ENCODE assay signal across 20 cellular contexts in the genomic region with DNA sequence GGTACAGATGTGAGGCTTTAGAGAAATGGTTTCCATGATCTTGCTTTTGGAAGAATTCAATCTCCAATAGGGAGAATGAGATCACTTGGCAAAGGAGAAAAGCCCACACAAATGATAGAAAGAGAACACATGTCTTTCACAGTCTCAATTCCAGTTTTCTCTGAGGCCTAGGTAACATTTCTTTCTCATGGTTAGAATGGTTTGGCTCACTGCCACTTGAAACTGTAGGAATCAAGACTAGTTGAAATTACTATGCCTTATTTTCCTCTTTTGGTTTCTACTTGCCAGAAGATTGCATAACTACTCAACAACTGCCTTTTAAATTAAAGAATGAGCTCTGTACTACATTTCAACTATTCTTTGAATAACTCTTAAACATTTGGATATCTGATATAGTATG.
DNase-seq lines count a peak whose midpoint lies in the region; FAIRE-seq and TF ChIP-seq lines count a peak whose summit lies in the region.
"Had no signal": no experiment of that assay in that cellular context is flagged by ENCODE, and none has a peak within 500 bp of the region (broad histone marks: within the 10 kb centered on the region; RNA-seq: fewer than 3 reads in every experiment).

No MANE protein-coding gene starts in this region.

- no peak for TF ChIP-seq CTCF in astrocyte of the spinal cord (IDR thresholded peaks at IDR 0.05; ENCODE audit: low read depth, low read length)

- no peak for TF ChIP-seq POLR2A in H54 (IDR thresholded peaks at IDR 0.05; ENCODE audit: low read depth, low read length)

- in situ Hi-C loops in astrocyte of the spinal cord (cut with HindIII; ENCODE audit: low sequenced_read_pairs), result no loop called here

- H2AFZ ChIP-seq in neuron (ENCODE audit: low read depth, low read length), result peak overlapping the region; percentile 9
- H2AFZ ChIP-seq: PC-9 had no signal

- H3K36me3 ChIP-seq in neuron (ENCODE audit: insufficient read depth, low read length), result no peaks in the 10 kb centered on the region

- H3K4me3 ChIP-seq in astrocyte of the spinal cord (ENCODE audit: low read depth, low read length) (no peak overlapping the region), neuron (ENCODE audit: low read length) (no peak overlapping the region)
- H3K4me3 ChIP-seq: A549, K562, PC-9 had no signal

- no peaks in the 10 kb centered on the region for H3K27me3 ChIP-seq in neuron (ENCODE audit: insufficient read depth, low read length)

- H3K4me1 ChIP-seq in neuron (ENCODE audit: insufficient read depth, low read length), result no peaks in the 10 kb centered on the region
- H3K4me1 ChIP-seq: A549 had no signal

- no peak for FAIRE-seq in H54 (lab: Jason Lieb, UNC)
- FAIRE-seq: A549, GM12891, H1, K562 had no signal

- DNase-seq in Kasumi-1 (lab: John Stamatoyannopoulos, UW) (peak; percentile 38 to 58), OCI-M1 (lab: John Stamatoyannopoulos, UW) (peak; percentile 49), astrocyte of the spinal cord (ENCODE audit: low read depth, low spot score) (peak; percentile 48), T-helper 9 cell (no peak), CD1c-positive myeloid dendritic cell (ENCODE audit: extremely low spot score) (no peak), H54 (ENCODE audit: insufficient read length, low spot score) (no peak)
- DNase-seq: Calu3; CD4-positive, alpha-beta memory T cell; DMS53; EL; NCI-H1092 treated with DMSO at 0.1 percent for 48 hours; NCI-H1694; NCI-H510A; NCI-H748 treated with DMSO at 0.1 percent for 48 hours; PC-9 had no signal

- H3K9me3 ChIP-seq in neuron (ENCODE audit: low read length), result no peaks in the 10 kb centered on the region
- H3K9me3 ChIP-seq: A549 had no signal

Comparison
In these comparisons a context has a peak if more than half of its experiments do, and no peak if none do; other contexts are left out.
1. DNase-seq: peak in Kasumi-1 (2 of 2), OCI-M1 (single experiment) and astrocyte of the spinal cord (single experiment); none in T-helper 9 cell (single experiment), CD1c-positive myeloid dendritic cell (single experiment) and H54 (single experiment).